16 cellular contexts compared by ENCODE assay signal in the genomic region with DNA sequence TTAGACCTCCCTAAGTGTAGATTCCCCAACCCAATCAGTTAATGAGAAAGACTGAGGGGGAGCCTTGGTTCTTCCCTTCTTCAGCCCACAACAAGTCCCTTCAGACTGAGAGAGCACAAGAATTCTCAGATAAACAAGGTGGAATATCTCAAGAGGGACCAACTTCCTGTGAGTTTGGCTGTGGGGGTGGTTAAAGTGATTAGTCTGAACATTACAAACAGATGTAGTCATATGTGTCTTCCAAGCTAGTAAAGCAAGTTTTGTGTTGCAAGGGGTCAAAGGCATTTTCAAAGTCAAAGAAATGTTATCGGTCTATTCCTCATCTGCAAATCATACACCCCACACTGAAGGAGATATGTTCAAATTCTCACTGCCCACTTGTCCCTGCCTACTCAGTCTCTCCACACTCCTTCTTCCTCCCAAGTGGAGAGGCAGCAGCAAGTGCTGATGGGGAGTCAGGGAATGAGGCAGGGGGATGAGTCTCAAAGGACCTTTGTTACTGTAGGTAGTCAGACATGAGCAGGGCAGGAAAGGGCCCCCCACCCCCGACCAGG.
DNase-seq lines count a peak whose midpoint lies in the region; TF ChIP-seq lines count a peak whose summit lies in the region.
"Had no signal": no experiment of that assay in that cellular context is flagged by ENCODE, and none has a peak within 500 bp of the region (broad histone marks: within the 10 kb centered on the region; RNA-seq: fewer than 3 reads in every experiment).

No MANE protein-coding gene starts in this region.

- peaks cover 75% of the 10 kb centered on the region for H3K4me1 Mint-ChIP-seq in dendritic cell treated with granulocyte-macrophage colony-stimulating factor and Interleukin-4, amounts not matched to agents 40 ng/mL and 50 ng/mL, for 4 days (ENCODE audit: low read depth)
- peaks cover 35% of the 10 kb centered on the region for H3K4me1 Mint-ChIP-seq in nephron
- H3K4me1 Mint-ChIP-seq: immature natural killer cell had no signal

- TF ChIP-seq CTCF in nephron (IDR thresholded peaks at IDR 0.05; ENCODE audit: unreplicated experiment in 3 of 3), result no peak

- peak overlapping the region; percentile 90 for H3K27ac Mint-ChIP-seq in dendritic cell treated with granulocyte-macrophage colony-stimulating factor and Interleukin-4, amounts not matched to agents 40 ng/mL and 50 ng/mL, for 4 days
- peak overlapping the region; percentile 43 to 74 (median 58) for H3K27ac Mint-ChIP-seq in nephron
- H3K27ac Mint-ChIP-seq: CD8-positive, alpha-beta T cell; immature natural killer cell; T-helper 2 cell treated with Interferon-gamma antibody and Interleukin-4, amounts not matched to agents 5 μg/mL and 100 μg/mL, for 36 hours had no signal

- intact Hi-C loops in dendritic cell treated with granulocyte-macrophage colony-stimulating factor and Interleukin-4, amounts not matched to agents 40 ng/mL and 50 ng/mL, for 4 days (cut with micrococcal nuclease), result loop anchor here (5.0 kb wide), 1 partner anchor 61 kb away; no protein-coding TSS in a partner anchor

- DNase-seq in CD1c-positive myeloid dendritic cell (ENCODE audit: extremely low spot score) (peak; percentile 35), HT1080 (ENCODE audit: low read depth) (peak; percentile 46), NCI-H82 treated with DMSO at 0.1 percent for 48 hours (lab: John Stamatoyannopoulos, UW; ENCODE audit: unreplicated experiment) (no peak)
- DNase-seq in central memory CD4-positive, alpha-beta T cell, result no peak
- DNase-seq in stimulated activated CD4-positive, alpha-beta T cell treated with anti-CD3 and anti-CD28 coated beads, Interleukin-2, amount 100 ng/mL, for 48 hours, result no peak
- no peak for DNase-seq in activated CD4-positive, CD25-positive, alpha-beta regulatory T cell (lab: John Stamatoyannopoulos, UW)
- DNase-seq: activated CD4-positive, alpha-beta T cell treated with anti-CD3 and anti-CD28 coated beads for 4 hours; effector CD8-positive, alpha-beta T cell; immature natural killer cell; NCI-H187; NCI-H526 treated with DMSO at 0.1 percent for 48 hours; psoas muscle had no signal

- no peaks in the 10 kb centered on the region for H3K9me3 Mint-ChIP-seq in dendritic cell treated with granulocyte-macrophage colony-stimulating factor and Interleukin-4, amounts not matched to agents 40 ng/mL and 50 ng/mL, for 4 days
- peaks cover 11% of the 10 kb centered on the region for H3K9me3 Mint-ChIP-seq in nephron
- H3K9me3 Mint-ChIP-seq: CD8-positive, alpha-beta T cell; T-helper 2 cell treated with Interferon-gamma antibody and Interleukin-4, amounts not matched to agents 5 μg/mL and 100 μg/mL, for 36 hours had no signal

- H3K4me3 Mint-ChIP-seq in dendritic cell treated with granulocyte-macrophage colony-stimulating factor and Interleukin-4, amounts not matched to agents 40 ng/mL and 50 ng/mL, for 4 days, result no peak overlapping the region
- no peak overlapping the region for H3K4me3 Mint-ChIP-seq in nephron
- H3K4me3 Mint-ChIP-seq: CD8-positive, alpha-beta T cell; immature natural killer cell; T-helper 2 cell treated with Interferon-gamma antibody and Interleukin-4, amounts not matched to agents 5 μg/mL and 100 μg/mL, for 36 hours had no signal

- peaks cover 3% of the 10 kb centered on the region for H3K27me3 Mint-ChIP-seq in dendritic cell treated with granulocyte-macrophage colony-stimulating factor and Interleukin-4, amounts not matched to agents 40 ng/mL and 50 ng/mL, for 4 days
- H3K27me3 Mint-ChIP-seq in nephron (ENCODE audit: low read depth), result peaks cover 7% of the 10 kb centered on the region

- H3K36me3 Mint-ChIP-seq in dendritic cell treated with granulocyte-macrophage colony-stimulating factor and Interleukin-4, amounts not matched to agents 40 ng/mL and 50 ng/mL, for 4 days (ENCODE audit: low read depth), result no peaks in the 10 kb centered on the region
- no peaks in the 10 kb centered on the region for H3K36me3 Mint-ChIP-seq in nephron (ENCODE audit: low read depth)
- H3K36me3 Mint-ChIP-seq: CD8-positive, alpha-beta T cell; immature natural killer cell had no signal

Comparison
In these comparisons a context has a peak if more than half of its experiments do, and no peak if none do; other contexts are left out.
1. DNase-seq: peak in CD1c-positive myeloid dendritic cell (single experiment) and HT1080 (single experiment); none in central memory CD4-positive, alpha-beta T cell (single experiment), NCI-H82 treated with DMSO at 0.1 percent for 48 hours (single experiment), stimulated activated CD4-positive, alpha-beta T cell treated with anti-CD3 and anti-CD28 coated beads, Interleukin-2, amount 100 ng/mL, for 48 hours (0 of 2) and activated CD4-positive, CD25-positive, alpha-beta regulatory T cell (0 of 4).